8 cellular contexts compared by ENCODE assay signal in genomic region chr11:22787565-22788162, GRCh38. TPM values are rescaled to one million over a fixed set of nuclear protein-coding genes. Genes with fewer than 3 reads are reported as not detected.
A peak's percentile ranks its signal among the peaks of the same experiment; 100 is the strongest.
DNase-seq lines count a peak whose midpoint lies in the region; ATAC-seq and TF ChIP-seq lines count a peak whose summit lies in the region.

No MANE protein-coding gene starts in this region.

- H3K27me3 Mint-ChIP-seq in WTC11 (ENCODE audit: low read depth), result no peaks in the 10 kb centered on the region
- H3K27me3 Mint-ChIP-seq in activated T-helper 2 cell treated with anti-CD3 and anti-CD28 coated beads, Interferon-gamma antibody, Interleukin-2, Interleukin-4, amounts not matched to agents 10 μg/mL and 5 μg/mL and 100 μg/mL, durations not matched to agents 14 hours and 24 hours and 36 hours (ENCODE audit: low read depth), result peaks cover 2% of the 10 kb centered on the region

- DNase-seq in activated gamma-delta T cell treated with Interleukin-2 at 50 U/mL for 16 hours, result peak; percentile 18
- DNase-seq in activated gamma-delta T cell (lab: John Stamatoyannopoulos, UW), result no peak
- DNase-seq in HCEC 1CT, result peak; percentile 34
- DNase-seq in NCI-H2081 treated with DMSO at 0.1 percent for 48 hours (lab: John Stamatoyannopoulos, UW), result peak; percentile 31
- no peak for DNase-seq in WTC11 (ENCODE audit: low spot score)
- DNase-seq in fibroblast of villous mesenchyme (ENCODE audit: low read depth), result peak; percentile 18
- peak; percentile 90 for DNase-seq in pons (ENCODE audit: low spot score)
- DNase-seq in activated T-helper 2 cell treated with anti-CD3 and anti-CD28 coated beads, Interferon-gamma antibody, Interleukin-2, Interleukin-4, amounts not matched to agents 10 μg/mL and 5 μg/mL and 100 μg/mL, durations not matched to agents 14 hours and 24 hours and 36 hours (ENCODE audit: low spot score), result no peak

- POLR2A ChIA-PET in WTC11 (lab: Charles Lee), result no interaction called here

- CTCF ChIA-PET in WTC11 (lab: Charles Lee), result interaction anchor here (0.6 to 1.9 kb wide), 21 partner anchors 9 to 625 kb away, joined by 3 to 13 read pairs (median 4); partner anchors contain the start of genes FANCF, GAS2 and SVIP

- no peak overlapping the region for H3K4me3 Mint-ChIP-seq in WTC11
- H3K4me3 Mint-ChIP-seq in activated T-helper 2 cell treated with anti-CD3 and anti-CD28 coated beads, Interferon-gamma antibody, Interleukin-2, Interleukin-4, amounts not matched to agents 10 μg/mL and 5 μg/mL and 100 μg/mL, durations not matched to agents 14 hours and 24 hours and 36 hours (ENCODE audit: low read depth), result no peak overlapping the region

- no peaks in the 10 kb centered on the region for H3K36me3 Mint-ChIP-seq in WTC11
- no peaks in the 10 kb centered on the region for H3K36me3 Mint-ChIP-seq in activated T-helper 2 cell treated with anti-CD3 and anti-CD28 coated beads, Interferon-gamma antibody, Interleukin-2, Interleukin-4, amounts not matched to agents 10 μg/mL and 5 μg/mL and 100 μg/mL, durations not matched to agents 14 hours and 24 hours and 36 hours (ENCODE audit: low read depth)

- intact Hi-C loops in activated T-helper 2 cell treated with anti-CD3 and anti-CD28 coated beads, Interferon-gamma antibody, Interleukin-2, Interleukin-4, amounts not matched to agents 10 μg/mL and 5 μg/mL and 100 μg/mL, durations not matched to agents 14 hours and 24 hours and 36 hours (cut with micrococcal nuclease), result loop anchor here (1.0 to 5.0 kb wide), 3 partner anchors 119 to 540 kb away; no protein-coding TSS in a partner anchor

- H3K4me3 ChIP-seq in fibroblast of villous mesenchyme (ENCODE audit: low read depth, low read length), result no peak overlapping the region

- ATAC-seq in WTC11, result peak; percentile 69

- H3K4me1 Mint-ChIP-seq in WTC11, result peaks cover 10% of the 10 kb centered on the region
- no peaks in the 10 kb centered on the region for H3K4me1 Mint-ChIP-seq in activated T-helper 2 cell treated with anti-CD3 and anti-CD28 coated beads, Interferon-gamma antibody, Interleukin-2, Interleukin-4, amounts not matched to agents 10 μg/mL and 5 μg/mL and 100 μg/mL, durations not matched to agents 14 hours and 24 hours and 36 hours (ENCODE audit: low read depth)

- peaks cover 3% of the 10 kb centered on the region; the same call in 1 of the 2 replicates for H3K9me3 Mint-ChIP-seq in WTC11
- no peaks in the 10 kb centered on the region for H3K9me3 Mint-ChIP-seq in activated T-helper 2 cell treated with anti-CD3 and anti-CD28 coated beads, Interferon-gamma antibody, Interleukin-2, Interleukin-4, amounts not matched to agents 10 μg/mL and 5 μg/mL and 100 μg/mL, durations not matched to agents 14 hours and 24 hours and 36 hours

- TF ChIP-seq CTCF in WTC11 (IDR thresholded peaks at IDR 0.05) (0 out of 2 replicates have a peak, but pooled peaks have one; percentile 24), fibroblast of villous mesenchyme (IDR thresholded peaks at IDR 0.05; ENCODE audit: insufficient read depth, low read depth, low read length) (peak; percentile 62)

- no peak overlapping the region for H3K27ac Mint-ChIP-seq in WTC11
- no peak overlapping the region for H3K27ac Mint-ChIP-seq in activated T-helper 2 cell treated with anti-CD3 and anti-CD28 coated beads, Interferon-gamma antibody, Interleukin-2, Interleukin-4, amounts not matched to agents 10 μg/mL and 5 μg/mL and 100 μg/mL, durations not matched to agents 14 hours and 24 hours and 36 hours

TF ChIP-seq in WTC11, 78 proteins besides CTCF, POLR2A, EP300 and RAD21:
- TF ChIP-seq ZNF416 (CRISPR knock-in tag; IDR thresholded peaks at IDR 0.05), result no peak
- no peak for TF ChIP-seq ZNF423 (CRISPR knock-in tag; IDR thresholded peaks at IDR 0.05)
- no peak for TF ChIP-seq ESRRA (CRISPR knock-in tag; IDR thresholded peaks at IDR 0.05; ENCODE audit: borderline replicate concordance)
- no peak for TF ChIP-seq RORB (CRISPR knock-in tag; IDR thresholded peaks at IDR 0.05)
- TF ChIP-seq ZNF219 (CRISPR knock-in tag; IDR thresholded peaks at IDR 0.05; ENCODE audit: borderline replicate concordance), result no peak
- no peak for TF ChIP-seq ZNF232 (CRISPR knock-in tag; IDR thresholded peaks at IDR 0.05)
- TF ChIP-seq ZNF281 (CRISPR knock-in tag; IDR thresholded peaks at IDR 0.05), result no peak
- TF ChIP-seq GTF2I (CRISPR knock-in tag; conservative IDR thresholded peaks at IDR 0.05), result no peak

RNA-seq across cellular contexts. Expression of gene SVIP, which starts 41.9 kb away (rescaled TPM):
- total RNA-seq in WTC11 (2021) (8.1 to 10.9 TPM (median 9.1 TPM) in 3 replicates), fibroblast of villous mesenchyme (2.6 and 3.9 TPM in 2 replicates)
- total RNA-seq in activated T-helper 2 cell treated with anti-CD3 and anti-CD28 coated beads, Interferon-gamma antibody, Interleukin-2, Interleukin-4, amounts not matched to agents 10 μg/mL and 5 μg/mL and 100 μg/mL, durations not matched to agents 14 hours and 24 hours and 36 hours, result 42.3 and 43.1 TPM in 2 replicates

Comparison
In these comparisons a context has a peak if more than half of its experiments do, and no peak if none do; other contexts are left out.
1. DNase-seq: peak in activated gamma-delta T cell treated with Interleukin-2 at 50 U/mL for 16 hours (single experiment), HCEC 1CT (single experiment), NCI-H2081 treated with DMSO at 0.1 percent for 48 hours (single experiment), fibroblast of villous mesenchyme (single experiment) and pons (single experiment); none in activated gamma-delta T cell (single experiment), WTC11 (single experiment) and activated T-helper 2 cell treated with anti-CD3 and anti-CD28 coated beads, Interferon-gamma antibody, Interleukin-2, Interleukin-4, amounts not matched to agents 10 μg/mL and 5 μg/mL and 100 μg/mL, durations not matched to agents 14 hours and 24 hours and 36 hours (single experiment).